In genomic region chr7:318476-319266, GRCh38 we compare ENCODE assay signal across 2 cellular contexts.
TF ChIP-seq lines count a peak whose summit lies in the region.

No MANE protein-coding gene starts in this region.

TF ChIP-seq in SK-N-SH, 30 proteins besides CTCF, POLR2A, EP300 and RAD21 (continued from another document):
- TF ChIP-seq POLR2AphosphoS5 (IDR thresholded peaks at IDR 0.05; ENCODE audit: low read depth, low read length) (no peak), ZBTB33 (IDR thresholded peaks at IDR 0.05; ENCODE audit: borderline replicate concordance, low read depth) (no peak), CHD2 (IDR thresholded peaks at IDR 0.05; ENCODE audit: low read length, partially characterized antibody) (no peak), FOSL2 (IDR thresholded peaks at IDR 0.05; ENCODE audit: borderline replicate concordance, low read depth) (no peak), NRF1 (IDR thresholded peaks at IDR 0.05; ENCODE audit: low read depth, low read length) (no peak), MXI1 (IDR thresholded peaks at IDR 0.05; ENCODE audit: low read depth, low read length) (no peak), TAF1 (IDR thresholded peaks at IDR 0.05; ENCODE audit: borderline replicate concordance, low read depth, low read length) (no peak)
TF ChIP-seq in SK-N-SH: peak in this region for 0.

TF ChIP-seq in HepG2, 621 proteins besides CTCF, POLR2A, EP300 and RAD21 (continued from another document and continues in another):
- TF ChIP-seq SYNCRIP (IDR thresholded peaks at IDR 0.05; ENCODE audit: insufficient read depth, low read depth, low read length) (no peak), MAX (IDR thresholded peaks at IDR 0.05) (0 out of 2 replicates have a peak, but pooled peaks have one; percentile 70), ZNF446 (CRISPR knock-in tag; IDR thresholded peaks at IDR 0.05) (0 out of 2 replicates have a peak, but pooled peaks have one; percentile 39), ETV5 (CRISPR knock-in tag; IDR thresholded peaks at IDR 0.05; ENCODE audit: borderline replicate concordance) (peak; percentile 63), ZSCAN29 (CRISPR knock-in tag; conservative IDR thresholded peaks at IDR 0.05) (no peak), ZNF510 (CRISPR knock-in tag; IDR thresholded peaks at IDR 0.05; ENCODE audit: low read depth) (no peak), ERF (CRISPR knock-in tag; IDR thresholded peaks at IDR 0.05) (peak; percentile 76), RFXANK (CRISPR knock-in tag; IDR thresholded peaks at IDR 0.05) (no peak), ZNF451 (CRISPR knock-in tag; IDR thresholded peaks at IDR 0.05) (no peak), HMG20A (CRISPR knock-in tag; IDR thresholded peaks at IDR 0.05; ENCODE audit: borderline replicate concordance) (peak; percentile 91), ZNF12 (CRISPR knock-in tag; IDR thresholded peaks at IDR 0.05) (no peak), RFX5 (IDR thresholded peaks at IDR 0.05; ENCODE audit: low read depth, low read length) (no peak), RFXAP (CRISPR knock-in tag; IDR thresholded peaks at IDR 0.05; ENCODE audit: borderline replicate concordance) (no peak), REL (CRISPR knock-in tag; conservative IDR thresholded peaks at IDR 0.05) (no peak), PPARG (CRISPR knock-in tag; conservative IDR thresholded peaks at IDR 0.05) (no peak; the same call in 1 of the 2 replicates), ZNF343 (CRISPR knock-in tag; IDR thresholded peaks at IDR 0.05) (0 out of 2 replicates have a peak, but pooled peaks have one; percentile 40), CHD2 (IDR thresholded peaks at IDR 0.05; ENCODE audit: low read depth, low read length) (no peak), ZNF567 (CRISPR knock-in tag; IDR thresholded peaks at IDR 0.05; ENCODE audit: borderline replicate concordance) (no peak), ZNF788 (CRISPR knock-in tag; IDR thresholded peaks at IDR 0.05; ENCODE audit: borderline replicate concordance) (peak; percentile 57; the same call in 1 of the 2 replicates), FOSL1 (CRISPR knock-in tag; IDR thresholded peaks at IDR 0.05; ENCODE audit: borderline replicate concordance) (no peak), MYC (CRISPR knock-in tag; IDR thresholded peaks at IDR 0.05; ENCODE audit: borderline replicate concordance) (0 out of 2 replicates have a peak, but pooled peaks have one; percentile 41), CBX5 (CRISPR knock-in tag; IDR thresholded peaks at IDR 0.05; ENCODE audit: borderline replicate concordance) (peak; percentile 71), ZNF20 (CRISPR knock-in tag; IDR thresholded peaks at IDR 0.05) (no peak), ZNF432 (CRISPR knock-in tag; IDR thresholded peaks at IDR 0.05; ENCODE audit: borderline replicate concordance) (no peak), ZNF891 (CRISPR knock-in tag; IDR thresholded peaks at IDR 0.05) (no peak), KDM6A (CRISPR knock-in tag; IDR thresholded peaks at IDR 0.05; ENCODE audit: low read depth) (peak; percentile 66), THAP11 (CRISPR knock-in tag; IDR thresholded peaks at IDR 0.05) (peak; percentile 59; the same call in 1 of the 2 replicates), ZNF263 (CRISPR knock-in tag; IDR thresholded peaks at IDR 0.05) (0 out of 2 replicates have a peak, but pooled peaks have one; percentile 26), ZNF331 (CRISPR knock-in tag; IDR thresholded peaks at IDR 0.05) (peak; percentile 55; the same call in 1 of the 2 replicates), CHD4 (IDR thresholded peaks at IDR 0.05; ENCODE audit: borderline replicate concordance, low read length) (no peak), ZBTB25 (CRISPR knock-in tag; IDR thresholded peaks at IDR 0.05) (0 out of 2 replicates have a peak, but pooled peaks have one; percentile 46), ZNF292 (CRISPR knock-in tag; IDR thresholded peaks at IDR 0.05; ENCODE audit: borderline replicate concordance, low read depth) (no peak; the same call in 1 of the 2 replicates), ZGPAT (CRISPR knock-in tag; IDR thresholded peaks at IDR 0.05) (peak; percentile 57), NR2F6 (IDR thresholded peaks at IDR 0.05) (peak; percentile 90), NR2F6 (CRISPR knock-in tag; IDR thresholded peaks at IDR 0.05) (peak; percentile 92), AKAP8 (CRISPR knock-in tag; IDR thresholded peaks at IDR 0.05) (peak; percentile 46; the same call in 1 of the 2 replicates), ZNF431 (CRISPR knock-in tag; IDR thresholded peaks at IDR 0.05; ENCODE audit: borderline replicate concordance, low read depth) (peak; percentile 32; the same call in 1 of the 2 replicates), ZNF564 (CRISPR knock-in tag; IDR thresholded peaks at IDR 0.05) (no peak), HMG20B (CRISPR knock-in tag; conservative IDR thresholded peaks at IDR 0.05) (peak; percentile 95), FOXO1 (CRISPR knock-in tag; IDR thresholded peaks at IDR 0.05) (peak; percentile 80), IRF1 (CRISPR knock-in tag; IDR thresholded peaks at IDR 0.05; ENCODE audit: low read depth) (no peak), HDAC1 (CRISPR knock-in tag; IDR thresholded peaks at IDR 0.05) (peak; percentile 79), ZMYM2 (CRISPR knock-in tag; IDR thresholded peaks at IDR 0.05) (peak; percentile 71; the same call in 1 of the 2 replicates), SIN3A (IDR thresholded peaks at IDR 0.05; ENCODE audit: borderline replicate concordance, low read depth, low read length) (no peak), U2AF2 (IDR thresholded peaks at IDR 0.05; ENCODE audit: low read depth, low read length) (no peak), FOSL2 (CRISPR knock-in tag; IDR thresholded peaks at IDR 0.05) (peak; percentile 36), ZC3H4 (CRISPR knock-in tag; IDR thresholded peaks at IDR 0.05; ENCODE audit: borderline replicate concordance) (no peak), BCL3 (CRISPR knock-in tag; IDR thresholded peaks at IDR 0.05) (0 out of 2 replicates have a peak, but pooled peaks have one; percentile 57), ZNF34 (CRISPR knock-in tag; IDR thresholded peaks at IDR 0.05; ENCODE audit: borderline replicate concordance) (no peak)
- TF ChIP-seq, protein P1, sequence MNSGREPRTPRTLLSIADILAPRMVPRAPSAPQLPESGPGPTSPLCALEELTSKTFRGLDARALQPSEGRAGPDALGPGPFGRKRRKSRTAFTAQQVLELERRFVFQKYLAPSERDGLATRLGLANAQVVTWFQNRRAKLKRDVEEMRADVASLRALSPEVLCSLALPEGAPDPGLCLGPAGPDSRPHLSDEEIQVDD (CRISPR knock-in tag; IDR thresholded peaks at IDR 0.05; ENCODE audit: borderline replicate concordance), result no peak
- TF ChIP-seq, protein P2, sequence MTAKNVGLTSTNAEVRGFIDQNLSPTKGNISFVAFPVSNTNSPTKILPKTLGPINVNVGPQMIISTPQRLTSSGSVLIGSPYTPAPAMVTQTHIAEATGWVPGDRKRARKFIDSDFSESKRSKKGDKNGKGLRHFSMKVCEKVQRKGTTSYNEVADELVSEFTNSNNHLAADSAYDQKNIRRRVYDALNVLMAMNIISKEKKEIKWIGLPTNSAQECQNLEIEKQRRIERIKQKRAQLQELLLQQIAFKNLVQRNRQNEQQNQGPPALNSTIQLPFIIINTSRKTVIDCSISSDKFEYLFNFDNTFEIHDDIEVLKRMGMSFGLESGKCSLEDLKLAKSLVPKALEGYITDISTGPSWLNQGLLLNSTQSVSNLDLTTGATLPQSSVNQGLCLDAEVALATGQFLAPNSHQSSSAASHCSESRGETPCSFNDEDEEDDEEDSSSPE (CRISPR knock-in tag; IDR thresholded peaks at IDR 0.05), result no peak; the same call in 1 of the 2 replicates
- TF ChIP-seq, protein P3, sequence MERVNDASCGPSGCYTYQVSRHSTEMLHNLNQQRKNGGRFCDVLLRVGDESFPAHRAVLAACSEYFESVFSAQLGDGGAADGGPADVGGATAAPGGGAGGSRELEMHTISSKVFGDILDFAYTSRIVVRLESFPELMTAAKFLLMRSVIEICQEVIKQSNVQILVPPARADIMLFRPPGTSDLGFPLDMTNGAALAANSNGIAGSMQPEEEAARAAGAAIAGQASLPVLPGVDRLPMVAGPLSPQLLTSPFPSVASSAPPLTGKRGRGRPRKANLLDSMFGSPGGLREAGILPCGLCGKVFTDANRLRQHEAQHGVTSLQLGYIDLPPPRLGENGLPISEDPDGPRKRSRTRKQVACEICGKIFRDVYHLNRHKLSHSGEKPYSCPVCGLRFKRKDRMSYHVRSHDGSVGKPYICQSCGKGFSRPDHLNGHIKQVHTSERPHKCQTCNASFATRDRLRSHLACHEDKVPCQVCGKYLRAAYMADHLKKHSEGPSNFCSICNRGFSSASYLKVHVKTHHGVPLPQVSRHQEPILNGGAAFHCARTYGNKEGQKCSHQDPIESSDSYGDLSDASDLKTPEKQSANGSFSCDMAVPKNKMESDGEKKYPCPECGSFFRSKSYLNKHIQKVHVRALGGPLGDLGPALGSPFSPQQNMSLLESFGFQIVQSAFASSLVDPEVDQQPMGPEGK (CRISPR knock-in tag; IDR thresholded peaks at IDR 0.05), result peak; percentile 72
- TF ChIP-seq, protein P4, sequence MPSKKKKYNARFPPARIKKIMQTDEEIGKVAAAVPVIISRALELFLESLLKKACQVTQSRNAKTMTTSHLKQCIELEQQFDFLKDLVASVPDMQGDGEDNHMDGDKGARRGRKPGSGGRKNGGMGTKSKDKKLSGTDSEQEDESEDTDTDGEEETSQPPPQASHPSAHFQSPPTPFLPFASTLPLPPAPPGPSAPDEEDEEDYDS (CRISPR knock-in tag; IDR thresholded peaks at IDR 0.05), result no peak
- TF ChIP-seq, protein P5, sequence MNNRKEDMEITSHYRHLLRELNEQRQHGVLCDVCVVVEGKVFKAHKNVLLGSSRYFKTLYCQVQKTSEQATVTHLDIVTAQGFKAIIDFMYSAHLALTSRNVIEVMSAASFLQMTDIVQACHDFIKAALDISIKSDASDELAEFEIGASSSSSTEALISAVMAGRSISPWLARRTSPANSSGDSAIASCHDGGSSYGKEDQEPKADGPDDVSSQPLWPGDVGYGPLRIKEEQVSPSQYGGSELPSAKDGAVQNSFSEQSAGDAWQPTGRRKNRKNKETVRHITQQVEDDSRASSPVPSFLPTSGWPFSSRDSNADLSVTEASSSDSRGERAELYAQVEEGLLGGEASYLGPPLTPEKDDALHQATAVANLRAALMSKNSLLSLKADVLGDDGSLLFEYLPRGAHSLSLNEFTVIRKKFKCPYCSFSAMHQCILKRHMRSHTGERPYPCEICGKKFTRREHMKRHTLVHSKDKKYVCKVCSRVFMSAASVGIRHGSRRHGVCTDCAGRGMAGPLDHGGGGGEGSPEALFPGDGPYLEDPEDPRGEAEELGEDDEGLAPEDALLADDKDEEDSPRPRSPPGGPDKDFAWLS (CRISPR knock-in tag; IDR thresholded peaks at IDR 0.05; ENCODE audit: borderline replicate concordance), result no peak
- TF ChIP-seq, protein P6, sequence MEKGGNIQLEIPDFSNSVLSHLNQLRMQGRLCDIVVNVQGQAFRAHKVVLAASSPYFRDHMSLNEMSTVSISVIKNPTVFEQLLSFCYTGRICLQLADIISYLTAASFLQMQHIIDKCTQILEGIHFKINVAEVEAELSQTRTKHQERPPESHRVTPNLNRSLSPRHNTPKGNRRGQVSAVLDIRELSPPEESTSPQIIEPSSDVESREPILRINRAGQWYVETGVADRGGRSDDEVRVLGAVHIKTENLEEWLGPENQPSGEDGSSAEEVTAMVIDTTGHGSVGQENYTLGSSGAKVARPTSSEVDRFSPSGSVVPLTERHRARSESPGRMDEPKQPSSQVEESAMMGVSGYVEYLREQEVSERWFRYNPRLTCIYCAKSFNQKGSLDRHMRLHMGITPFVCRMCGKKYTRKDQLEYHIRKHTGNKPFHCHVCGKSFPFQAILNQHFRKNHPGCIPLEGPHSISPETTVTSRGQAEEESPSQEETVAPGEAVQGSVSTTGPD (CRISPR knock-in tag; IDR thresholded peaks at IDR 0.05), result peak; percentile 98
- TF ChIP-seq, protein P7, sequence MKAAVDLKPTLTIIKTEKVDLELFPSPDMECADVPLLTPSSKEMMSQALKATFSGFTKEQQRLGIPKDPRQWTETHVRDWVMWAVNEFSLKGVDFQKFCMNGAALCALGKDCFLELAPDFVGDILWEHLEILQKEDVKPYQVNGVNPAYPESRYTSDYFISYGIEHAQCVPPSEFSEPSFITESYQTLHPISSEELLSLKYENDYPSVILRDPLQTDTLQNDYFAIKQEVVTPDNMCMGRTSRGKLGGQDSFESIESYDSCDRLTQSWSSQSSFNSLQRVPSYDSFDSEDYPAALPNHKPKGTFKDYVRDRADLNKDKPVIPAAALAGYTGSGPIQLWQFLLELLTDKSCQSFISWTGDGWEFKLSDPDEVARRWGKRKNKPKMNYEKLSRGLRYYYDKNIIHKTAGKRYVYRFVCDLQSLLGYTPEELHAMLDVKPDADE (CRISPR knock-in tag; IDR thresholded peaks at IDR 0.05), result no peak
